1 cellular context compared by ENCODE assay signal in the genomic region with DNA sequence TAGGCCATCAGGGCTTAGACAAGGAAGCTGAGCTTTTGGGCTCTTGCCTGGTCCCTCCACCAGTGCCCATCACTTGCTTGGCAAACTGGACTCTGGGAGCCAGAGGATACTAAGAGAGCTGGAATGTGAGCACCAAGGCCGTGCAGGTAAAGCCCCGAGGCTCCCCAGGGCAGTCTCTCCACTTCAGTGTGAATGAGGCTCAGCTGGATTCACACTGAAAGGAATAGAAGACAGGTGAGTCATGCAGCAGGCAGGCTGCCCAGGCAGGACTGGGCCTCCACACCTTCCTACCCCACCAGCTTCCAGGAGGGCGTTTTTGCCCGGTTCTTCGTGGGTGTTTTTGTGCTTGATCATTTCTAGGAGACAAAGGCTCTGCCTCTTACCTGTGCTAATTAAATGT.
TF ChIP-seq lines count a peak whose summit lies in the region.

No MANE protein-coding gene starts in this region.

TF ChIP-seq in SK-N-SH, 30 proteins besides CTCF, POLR2A, EP300 and RAD21 (continued from another document):
- no peak for TF ChIP-seq RXRA (IDR thresholded peaks at IDR 0.05; ENCODE audit: borderline replicate concordance, low read depth)
- TF ChIP-seq NFIC (IDR thresholded peaks at IDR 0.05; ENCODE audit: borderline replicate concordance) = no peak; the same call in 1 of the 2 replicates
- TF ChIP-seq MXI1 (IDR thresholded peaks at IDR 0.05; ENCODE audit: low read depth, low read length) = no peak
- TF ChIP-seq MEF2A (IDR thresholded peaks at IDR 0.05; ENCODE audit: borderline replicate concordance, low read depth) = no peak
- TF ChIP-seq, protein P1, sequence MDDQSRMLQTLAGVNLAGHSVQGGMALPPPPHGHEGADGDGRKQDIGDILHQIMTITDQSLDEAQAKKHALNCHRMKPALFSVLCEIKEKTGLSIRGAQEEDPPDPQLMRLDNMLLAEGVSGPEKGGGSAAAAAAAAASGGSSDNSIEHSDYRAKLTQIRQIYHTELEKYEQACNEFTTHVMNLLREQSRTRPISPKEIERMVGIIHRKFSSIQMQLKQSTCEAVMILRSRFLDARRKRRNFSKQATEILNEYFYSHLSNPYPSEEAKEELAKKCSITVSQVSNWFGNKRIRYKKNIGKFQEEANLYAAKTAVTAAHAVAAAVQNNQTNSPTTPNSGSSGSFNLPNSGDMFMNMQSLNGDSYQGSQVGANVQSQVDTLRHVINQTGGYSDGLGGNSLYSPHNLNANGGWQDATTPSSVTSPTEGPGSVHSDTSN (IDR thresholded peaks at IDR 0.05) = no peak
- TF ChIP-seq POLR2AphosphoS5 (IDR thresholded peaks at IDR 0.05; ENCODE audit: low read depth, low read length) = no peak
- TF ChIP-seq, protein P2, sequence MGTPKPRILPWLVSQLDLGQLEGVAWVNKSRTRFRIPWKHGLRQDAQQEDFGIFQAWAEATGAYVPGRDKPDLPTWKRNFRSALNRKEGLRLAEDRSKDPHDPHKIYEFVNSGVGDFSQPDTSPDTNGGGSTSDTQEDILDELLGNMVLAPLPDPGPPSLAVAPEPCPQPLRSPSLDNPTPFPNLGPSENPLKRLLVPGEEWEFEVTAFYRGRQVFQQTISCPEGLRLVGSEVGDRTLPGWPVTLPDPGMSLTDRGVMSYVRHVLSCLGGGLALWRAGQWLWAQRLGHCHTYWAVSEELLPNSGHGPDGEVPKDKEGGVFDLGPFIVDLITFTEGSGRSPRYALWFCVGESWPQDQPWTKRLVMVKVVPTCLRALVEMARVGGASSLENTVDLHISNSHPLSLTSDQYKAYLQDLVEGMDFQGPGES (IDR thresholded peaks at IDR 0.05; ENCODE audit: low read depth, low read length) = no peak
- TF ChIP-seq TEAD4 (IDR thresholded peaks at IDR 0.05; ENCODE audit: borderline replicate concordance, insufficient read depth) = no peak
